In the genomic region with DNA sequence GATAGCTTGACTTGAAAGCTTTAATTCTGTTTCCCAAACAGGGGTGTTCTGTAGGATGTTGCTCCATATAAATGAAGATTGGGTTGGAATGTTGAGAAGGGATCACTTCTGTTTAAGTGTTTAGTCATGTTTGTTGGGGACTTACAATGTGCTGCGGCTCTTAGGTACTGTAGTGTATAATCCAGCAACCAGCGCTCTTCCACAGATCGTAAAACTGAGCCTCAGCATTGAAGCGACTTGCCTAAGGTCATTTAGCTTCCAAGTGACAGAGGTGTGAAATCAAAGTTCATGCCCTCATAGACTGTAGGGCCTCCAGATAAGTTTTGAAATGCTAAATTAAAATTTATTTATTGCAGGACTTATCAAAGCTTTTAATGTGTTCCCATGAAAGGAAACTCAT, we compare ENCODE assay signal across 11 cellular contexts. TPM values are rescaled to one million over a fixed set of nuclear protein-coding genes. Genes with fewer than 3 reads are reported as not detected.
DNase-seq lines count a peak whose midpoint lies in the region; ATAC-seq and TF ChIP-seq lines count a peak whose summit lies in the region.
"Had no signal": no experiment of that assay in that cellular context is flagged by ENCODE, and none has a peak within 500 bp of the region (broad histone marks: within the 10 kb centered on the region; RNA-seq: fewer than 3 reads in every experiment).

No MANE protein-coding gene starts in this region.

- peaks cover 4% of the 10 kb centered on the region for H3K36me3 Mint-ChIP-seq in activated CD8-positive, alpha-beta T cell treated with anti-CD3 and anti-CD28 coated beads for 36 hours (ENCODE audit: low read depth)
- H3K36me3 Mint-ChIP-seq in immature natural killer cell: no peaks in the 10 kb centered on the region

- POLR2A ChIA-PET in activated CD8-positive, alpha-beta T cell treated with anti-CD3 and anti-CD28 coated beads for 36 hours (lab: Charles Lee): interaction anchor here (0.9 to 1.6 kb wide), 5 partner anchors 12 to 242 kb away, joined by 3 to 4 read pairs (median 3); a partner anchor contains a TSS

- CTCF ChIA-PET in activated CD8-positive, alpha-beta T cell treated with anti-CD3 and anti-CD28 coated beads for 36 hours (lab: Charles Lee): interaction anchor here (1.5 to 1.7 kb wide), 4 partner anchors 15 to 161 kb away, joined by 3 to 4 read pairs (median 4); no protein-coding TSS in a partner anchor

- H3K9me3 Mint-ChIP-seq in activated CD8-positive, alpha-beta T cell treated with anti-CD3 and anti-CD28 coated beads for 36 hours: no peaks in the 10 kb centered on the region
- H3K9me3 Mint-ChIP-seq in immature natural killer cell: no peaks in the 10 kb centered on the region

- peak overlapping the region; percentile 74 for H3K4me3 Mint-ChIP-seq in activated CD8-positive, alpha-beta T cell treated with anti-CD3 and anti-CD28 coated beads for 36 hours
- H3K4me3 Mint-ChIP-seq in immature natural killer cell: peak overlapping the region; percentile 88 to 97 (median 90)

- H3K27me3 ChIP-seq in cardiac muscle cell (no peaks in the 10 kb centered on the region), thoracic aorta (replicated peaks; ENCODE audit: insufficient read depth) (no peaks in the 10 kb centered on the region)

- H3K4me1 Mint-ChIP-seq in activated CD8-positive, alpha-beta T cell treated with anti-CD3 and anti-CD28 coated beads for 36 hours (ENCODE audit: low read depth): peaks cover 55% of the 10 kb centered on the region
- H3K4me1 Mint-ChIP-seq in immature natural killer cell: peaks cover 51 to 79% of the 10 kb centered on the region in 2 donors

- H3K36me3 ChIP-seq in cardiac muscle cell (no peaks in the 10 kb centered on the region), thoracic aorta (no peaks in the 10 kb centered on the region)

- DNase-seq in cardiac muscle cell (ENCODE audit: low read depth in 1 of 2, low spot score in 1 of 2): no peak
- no peak for DNase-seq in cardiac septum (ENCODE audit: low spot score)
- no peak for DNase-seq in activated CD8-positive, alpha-beta T cell treated with anti-CD3 and anti-CD28 coated beads for 36 hours
- DNase-seq in immature natural killer cell: no peak
- DNase-seq in thoracic aorta (ENCODE audit: low spot score): no peak
- DNase-seq in caudate nucleus (lab: John Stamatoyannopoulos, UW): no peak
- DNase-seq in activated CD4-positive, CD25-positive, alpha-beta regulatory T cell (lab: John Stamatoyannopoulos, UW): no peak
- DNase-seq in cerebellum (ENCODE audit: low spot score): no peak
- DNase-seq: kidney; stimulated activated CD4-positive, alpha-beta T cell treated with anti-CD3 and anti-CD28 coated beads, Interleukin-4, amount 100 ng/mL, for 4 hours had no signal

- H3K27ac ChIP-seq in cardiac muscle cell: no peak overlapping the region
- no peak overlapping the region for H3K27ac ChIP-seq in thoracic aorta
- H3K27ac ChIP-seq in caudate nucleus (ENCODE audit: low read depth, low read length): no peak overlapping the region

- peak overlapping the region; percentile 20 for H3K27ac Mint-ChIP-seq in activated CD8-positive, alpha-beta T cell treated with anti-CD3 and anti-CD28 coated beads for 36 hours
- H3K27ac Mint-ChIP-seq in immature natural killer cell: peak overlapping the region in 3 of 6 donors; percentile 14 to 89 (median 55)

- H3K4me3 ChIP-seq in cardiac muscle cell (peak overlapping the region; percentile 92), thoracic aorta (peak overlapping the region; percentile 95)

- peaks cover 49% of the 10 kb centered on the region for H3K4me1 ChIP-seq in cardiac muscle cell (ENCODE audit: low read depth)
- peaks cover 25 to 51% of the 10 kb centered on the region in 2 donors for H3K4me1 ChIP-seq in thoracic aorta (ENCODE audit: control insufficient read depth in 1 of 2, low read depth in 2 of 2)

- peaks cover 13% of the 10 kb centered on the region for H3K27me3 Mint-ChIP-seq in activated CD8-positive, alpha-beta T cell treated with anti-CD3 and anti-CD28 coated beads for 36 hours
- H3K27me3 Mint-ChIP-seq in immature natural killer cell (ENCODE audit: low read depth in 3 of 3): peaks cover 7 to 26% (median 18%) of the 10 kb centered on the region in 3 donors

- ATAC-seq in activated CD8-positive, alpha-beta T cell treated with anti-CD3 and anti-CD28 coated beads for 36 hours: no peak
- ATAC-seq in thoracic aorta (ENCODE audit: insufficient number of reproducible peaks, low FRiP score, low read depth): no peak

- TF ChIP-seq CTCF in cardiac muscle cell (IDR thresholded peaks at IDR 0.05; ENCODE audit: low read depth, low read length): no peak
- TF ChIP-seq CTCF in activated CD8-positive, alpha-beta T cell treated with anti-CD3 and anti-CD28 coated beads for 36 hours (IDR thresholded peaks at IDR 0.05): no peak
- TF ChIP-seq CTCF in thoracic aorta (IDR thresholded peaks at IDR 0.05): no peak

- no peaks in the 10 kb centered on the region for H3K9me3 ChIP-seq in cardiac muscle cell (ENCODE audit: low read depth)
- H3K9me3 ChIP-seq in thoracic aorta: no peaks in the 10 kb centered on the region

- intact Hi-C loops in cardiac septum (cut with DNase I): loop anchor here (5.0 kb wide), 2 partner anchors 76 to 164 kb away; a partner anchor contains a TSS
- intact Hi-C loops in activated CD8-positive, alpha-beta T cell treated with anti-CD3 and anti-CD28 coated beads for 36 hours (cut with micrococcal nuclease): no loop called here

RNA-seq across cellular contexts. Expression of a gene that starts 1.8 kb away (rescaled TPM):
- total RNA-seq in cardiac muscle cell (49.9 and 51.5 TPM in 2 replicates), cardiac septum (27.9 TPM), thoracic aorta (10 to 100 TPM; 35.7 to 41.5 TPM), cerebellum (28.9 TPM)
- polyA plus RNA-seq in cardiac muscle cell (44.7 and 52.4 TPM in 2 replicates), immature natural killer cell (10 to 100 TPM; 48.6 to 58.1 (median 50.8) TPM)
- total RNA-seq in activated CD8-positive, alpha-beta T cell treated with anti-CD3 and anti-CD28 coated beads for 36 hours: 10 to 100 TPM; 27.8 to 28.2 TPM

RNA-seq across cellular contexts. Expression of a gene that starts 13.4 kb away (rescaled TPM):
- total RNA-seq in cardiac muscle cell (not detected in 2 replicates), cardiac septum (0.48 TPM), thoracic aorta (not detected), cerebellum (not detected)
- polyA plus RNA-seq in cardiac muscle cell (0.31 TPM in 1 of 2 replicates, not detected in the other), immature natural killer cell (not detected)
- not detected for total RNA-seq in activated CD8-positive, alpha-beta T cell treated with anti-CD3 and anti-CD28 coated beads for 36 hours
- total RNA-seq: T-helper 2 cell treated with Interferon-gamma antibody and Interleukin-4, amounts not matched to agents 100 ng/mL and 5 ng/mL, for 36 hours had no signal
